15 cellular contexts compared by ENCODE assay signal in the genomic region with DNA sequence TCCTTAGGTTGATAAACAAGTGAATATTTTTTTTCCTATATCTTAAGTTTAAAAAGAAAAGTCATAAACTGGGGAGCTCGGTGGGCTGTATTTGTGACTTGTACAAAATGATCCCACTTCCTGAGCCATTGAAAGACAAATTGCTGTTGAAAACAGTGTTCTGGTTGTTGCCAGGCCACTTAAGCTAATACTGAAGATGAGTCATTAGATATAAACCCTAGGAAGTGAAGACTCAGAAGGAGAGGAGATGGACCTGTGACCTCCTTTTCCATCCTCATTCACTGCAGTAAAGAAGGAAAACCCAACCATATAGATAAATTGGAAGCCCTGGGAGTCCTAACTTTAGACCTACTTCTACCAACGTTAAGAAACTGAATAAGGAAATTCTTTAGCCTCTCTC. TPM values are rescaled to one million over a fixed set of nuclear protein-coding genes. Genes with fewer than 3 reads are reported as not detected.
DNase-seq lines count a peak whose midpoint lies in the region; ATAC-seq and TF ChIP-seq lines count a peak whose summit lies in the region.
"Had no signal": no experiment of that assay in that cellular context is flagged by ENCODE, and none has a peak within 500 bp of the region (broad histone marks: within the 10 kb centered on the region; RNA-seq: fewer than 3 reads in every experiment).

No MANE protein-coding gene starts in this region.

- BruUV-seq in MCF 10A (replicated peaks; lab: Mats Ljungman, UMichigan) = no TSS peak

- H3K79me2 ChIP-seq in hepatocyte = no peaks in the 10 kb centered on the region

- no peak overlapping the region for H3K4me2 ChIP-seq in hepatocyte

- CTCF ChIA-PET in MCF 10A (lab: Yijun Ruan, JAX) = interaction anchor here (0.7 to 1.0 kb wide), 2 partner anchors 42 to 92 kb away, joined by 4 to 7 read pairs; no protein-coding TSS in a partner anchor

- ATAC-seq in activated naive CD8-positive, alpha-beta T cell treated with anti-CD3 and anti-CD28 coated beads, Interleukin-2, amount 50 U/mL, for 24 hours = no peak
- no peak for ATAC-seq in naive thymus-derived CD8-positive, alpha-beta T cell

- POLR2A ChIA-PET in MCF 10A (lab: Yijun Ruan, JAX) = interaction anchor here (1.2 to 3.3 kb wide), 7 partner anchors 9 to 91 kb away, joined by 4 to 26 read pairs (median 8); no protein-coding TSS in a partner anchor
- POLR2A ChIA-PET in naive thymus-derived CD8-positive, alpha-beta T cell (lab: Charles Lee) = no interaction called here

- TF ChIP-seq CTCF in MCF 10A (IDR thresholded peaks at IDR 0.05; ENCODE audit: unreplicated experiment) (no peak), breast epithelium (IDR thresholded peaks at IDR 0.05) (no peak), hepatocyte (IDR thresholded peaks at IDR 0.05; ENCODE audit: poor library complexity) (no peak), vagina (IDR thresholded peaks at IDR 0.05) (no peak), left ventricle myocardium inferior (IDR thresholded peaks at IDR 0.05; ENCODE audit: borderline replicate concordance) (no peak)

- WGBS in hepatocyte (ENCODE audit: low lambda C conversion rate, missing lambda C conversion rate) = 58% methylated on average over 2 of the region's 2 CpGs

- H3K36me3 Mint-ChIP-seq in MCF 10A (ENCODE audit: insufficient read depth, unreplicated experiment) = no peaks in the 10 kb centered on the region
- H3K36me3 Mint-ChIP-seq in activated naive CD8-positive, alpha-beta T cell treated with anti-CD3 and anti-CD28 coated beads, Interleukin-2, amount 50 U/mL, for 24 hours (ENCODE audit: low read depth) = no peaks in the 10 kb centered on the region
- no peaks in the 10 kb centered on the region for H3K36me3 Mint-ChIP-seq in naive thymus-derived CD8-positive, alpha-beta T cell

- H3K36me3 ChIP-seq in breast epithelium (no peaks in the 10 kb centered on the region), hepatocyte (replicated peaks; ENCODE audit: insufficient read depth, low read depth) (no peaks in the 10 kb centered on the region), vagina (no peaks in the 10 kb centered on the region), left ventricle myocardium inferior (no peaks in the 10 kb centered on the region)
- H3K36me3 ChIP-seq: heart left ventricle had no signal

- H3K4me3 ChIP-seq in breast epithelium (no peak overlapping the region), hepatocyte (no peak overlapping the region), vagina (no peak overlapping the region), left ventricle myocardium inferior (no peak overlapping the region)
- H3K4me3 ChIP-seq: heart left ventricle had no signal

- H3K27me3 ChIP-seq in breast epithelium (no peaks in the 10 kb centered on the region), hepatocyte (no peaks in the 10 kb centered on the region), vagina (no peaks in the 10 kb centered on the region), left ventricle myocardium inferior (ENCODE audit: low read depth) (no peaks in the 10 kb centered on the region)
- H3K27me3 ChIP-seq: heart left ventricle had no signal

- H3K9me3 Mint-ChIP-seq in MCF 10A (ENCODE audit: unreplicated experiment) = no peaks in the 10 kb centered on the region
- no peaks in the 10 kb centered on the region for H3K9me3 Mint-ChIP-seq in activated naive CD8-positive, alpha-beta T cell treated with anti-CD3 and anti-CD28 coated beads, Interleukin-2, amount 50 U/mL, for 24 hours
- H3K9me3 Mint-ChIP-seq in naive thymus-derived CD8-positive, alpha-beta T cell = no peaks in the 10 kb centered on the region

- no peak overlapping the region for H3K4me3 Mint-ChIP-seq in MCF 10A (ENCODE audit: unreplicated experiment)
- H3K4me3 Mint-ChIP-seq in activated naive CD8-positive, alpha-beta T cell treated with anti-CD3 and anti-CD28 coated beads, Interleukin-2, amount 50 U/mL, for 24 hours = no peak overlapping the region
- H3K4me3 Mint-ChIP-seq in naive thymus-derived CD8-positive, alpha-beta T cell = no peak overlapping the region
- H3K4me3 Mint-ChIP-seq: memory B cell had no signal

- H3K27ac ChIP-seq in breast epithelium = no peak overlapping the region
- H3K27ac ChIP-seq in hepatocyte = peak overlapping the region; percentile 46
- peak overlapping the region; percentile 25 for H3K27ac ChIP-seq in vagina
- no peak overlapping the region for H3K27ac ChIP-seq in left ventricle myocardium inferior (replicated peaks)

- H3K4me1 ChIP-seq in breast epithelium (no peaks in the 10 kb centered on the region), hepatocyte (ENCODE audit: insufficient read depth) (no peaks in the 10 kb centered on the region), vagina (peaks cover 40% of the 10 kb centered on the region), left ventricle myocardium inferior (no peaks in the 10 kb centered on the region)

- DNase-seq in MCF 10A (ENCODE audit: unreplicated experiment) (peak; percentile 54), breast epithelium (ENCODE audit: low spot score in 2 of 2) (no peak), amniotic stem cell (lab: John Stamatoyannopoulos, UW) (peak; percentile 21), hepatocyte (ENCODE audit: low spot score) (no peak), vagina (ENCODE audit: extremely low spot score in 2 of 2) (no peak), left ventricle myocardium inferior (no peak)
- no peak for DNase-seq in activated naive CD8-positive, alpha-beta T cell treated with anti-CD3 and anti-CD28 coated beads, Interleukin-2, amount 50 U/mL, for 24 hours
- no peak for DNase-seq in naive thymus-derived CD8-positive, alpha-beta T cell
- DNase-seq: activated CD4-positive, CD25-positive, alpha-beta regulatory T cell treated with anti-CD3 and anti-CD28 coated beads, Interleukin-2, amount 50 U/mL, for 72 hours; DMS79; heart left ventricle; NCI-H1105; NCI-H524 treated with DMSO at 0.1 percent for 48 hours; SHP77 treated with DMSO at 0.1 percent for 48 hours had no signal

- H3K9me2 ChIP-seq in hepatocyte (replicated peaks; ENCODE audit: insufficient read depth) = no peaks in the 10 kb centered on the region

- no peak overlapping the region for H2AFZ ChIP-seq in hepatocyte

- H3K4me1 Mint-ChIP-seq in MCF 10A (ENCODE audit: insufficient read depth, unreplicated experiment) = peaks cover 21% of the 10 kb centered on the region
- peaks cover 2% of the 10 kb centered on the region for H3K4me1 Mint-ChIP-seq in activated naive CD8-positive, alpha-beta T cell treated with anti-CD3 and anti-CD28 coated beads, Interleukin-2, amount 50 U/mL, for 24 hours
- H3K4me1 Mint-ChIP-seq in naive thymus-derived CD8-positive, alpha-beta T cell = no peaks in the 10 kb centered on the region
- H3K4me1 Mint-ChIP-seq: memory B cell had no signal

- no peaks in the 10 kb centered on the region for H3K27me3 Mint-ChIP-seq in MCF 10A (ENCODE audit: insufficient read depth, unreplicated experiment)
- no peaks in the 10 kb centered on the region for H3K27me3 Mint-ChIP-seq in activated naive CD8-positive, alpha-beta T cell treated with anti-CD3 and anti-CD28 coated beads, Interleukin-2, amount 50 U/mL, for 24 hours
- H3K27me3 Mint-ChIP-seq in naive thymus-derived CD8-positive, alpha-beta T cell = peaks cover 0 to 3% (median 0%) of the 10 kb centered on the region in 5 donors

- no peaks in the 10 kb centered on the region for H3K9me3 ChIP-seq in breast epithelium
- H3K9me3 ChIP-seq in hepatocyte (ENCODE audit: low read depth) = no peaks in the 10 kb centered on the region
- H3K9me3 ChIP-seq in vagina = no peaks in the 10 kb centered on the region
- H3K9me3 ChIP-seq in left ventricle myocardium inferior (replicated peaks) = no peaks in the 10 kb centered on the region
- H3K9me3 ChIP-seq: heart left ventricle had no signal

- intact Hi-C loops in MCF 10A (cut with micrococcal nuclease) = no loop called here
- intact Hi-C loops in breast epithelium (cut with DNase I; ENCODE audit: low total_unique reads) = no loop called here
- intact Hi-C loops in vagina (cut with DNase I) = no loop called here
- intact Hi-C loops in left ventricle myocardium inferior (cut with micrococcal nuclease) = no loop called here

- TF ChIP-seq POLR2A in breast epithelium (IDR thresholded peaks at IDR 0.05) (no peak), vagina (IDR thresholded peaks at IDR 0.05) (no peak)

- no peak overlapping the region for H3K27ac Mint-ChIP-seq in MCF 10A (ENCODE audit: low read depth, unreplicated experiment)
- no peak overlapping the region for H3K27ac Mint-ChIP-seq in activated naive CD8-positive, alpha-beta T cell treated with anti-CD3 and anti-CD28 coated beads, Interleukin-2, amount 50 U/mL, for 24 hours
- H3K27ac Mint-ChIP-seq in naive thymus-derived CD8-positive, alpha-beta T cell = no peak overlapping the region
- H3K27ac Mint-ChIP-seq: memory B cell had no signal

- H4K20me1 ChIP-seq in hepatocyte (ENCODE audit: insufficient read depth, poor library complexity, severe bottlenecking) = no peaks in the 10 kb centered on the region

RNA-seq across cellular contexts. Expression of gene SERPINE2, which starts 46.2 kb away (rescaled TPM):
- total RNA-seq in MCF 10A (2022) (176 and 231 TPM in 2 replicates), breast epithelium (10 to 100 TPM in 2 of 3 donors, 1 to 10 TPM in 1; 1.8 to 44.6 (median 11.9) TPM), hepatocyte (153 and 186 TPM in 2 replicates), vagina (52.3 TPM), left ventricle myocardium inferior (9.8 TPM)
- 394 and 427 TPM in 2 replicates for polyA plus RNA-seq in hepatocyte
- 1 to 10 TPM; 2.6 to 3.6 TPM for total RNA-seq in naive thymus-derived CD8-positive, alpha-beta T cell
- polyA plus RNA-seq in naive thymus-derived CD8-positive, alpha-beta T cell = 10 to 100 TPM in 1 of 3 donors, 1 to 10 TPM in 2; 4.4 to 17.0 (median 7.2) TPM

Comparison
In these comparisons a context has a peak if more than half of its experiments do, and no peak if none do; other contexts are left out.
1. DNase-seq: peak in MCF 10A (single experiment) and amniotic stem cell (single experiment); none in breast epithelium (0 of 2), hepatocyte (single experiment), vagina (0 of 2), activated naive CD8-positive, alpha-beta T cell treated with anti-CD3 and anti-CD28 coated beads, Interleukin-2, amount 50 U/mL, for 24 hours (single experiment), naive thymus-derived CD8-positive, alpha-beta T cell (0 of 10) and left ventricle myocardium inferior (single experiment).
2. H3K27ac ChIP-seq: peak in hepatocyte (single experiment) and vagina (single experiment); none in breast epithelium (0 of 2) and left ventricle myocardium inferior (single experiment).